Comparison of ENCODE assay signal across 33 cellular contexts in the genomic region with DNA sequence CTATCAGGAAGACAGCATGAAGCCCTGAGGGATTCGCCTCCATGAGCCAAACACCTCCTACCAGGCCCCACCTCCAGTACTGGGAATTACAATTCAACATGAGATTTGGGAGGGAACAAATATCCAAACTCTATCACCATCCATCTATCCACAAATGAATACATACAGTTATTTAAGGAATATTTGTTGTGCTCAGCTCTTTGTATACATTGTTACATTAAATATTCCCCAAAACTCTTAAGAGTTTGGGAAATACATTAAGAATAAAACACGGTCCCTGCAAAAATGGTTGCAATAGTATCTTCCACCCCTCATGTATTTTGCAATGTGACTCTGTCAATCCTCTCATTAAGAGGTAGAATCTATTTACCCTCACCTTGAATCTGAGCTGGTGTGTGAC.
"Had no signal": no experiment of that assay in that cellular context is flagged by ENCODE, and none has a peak within 500 bp of the region (broad histone marks: within the 10 kb centered on the region; RNA-seq: fewer than 3 reads in every experiment).

No MANE protein-coding gene starts in this region.

- H3K27ac ChIP-seq: adrenal gland, ascending aorta, body of pancreas, brain microvascular endothelial cell, breast epithelium, cardiac muscle cell had no signal

- H3K36me3 ChIP-seq: adrenal gland, ascending aorta, brain microvascular endothelial cell, breast epithelium, cardiac muscle cell had no signal

- H3K27me3 ChIP-seq: adrenal gland, ascending aorta, body of pancreas, brain microvascular endothelial cell, breast epithelium, cardiac muscle cell had no signal

- H3K4me3 ChIP-seq: adrenal gland, ascending aorta, body of pancreas, breast epithelium, cardiac muscle cell had no signal

- ATAC-seq: activated naive CD4-positive, alpha-beta T cell treated with anti-CD3 and anti-CD28 coated beads, Interleukin-2, amount 50 U/mL, for 72 hours; activated naive CD8-positive, alpha-beta T cell treated with anti-CD3 and anti-CD28 coated beads, Interleukin-2, amount 50 U/mL, for 24 hours; activated T-cell treated with anti-CD3 and anti-CD28 coated beads, Interleukin-2, amount 50 U/mL, for 4 hours; activated T-cell treated with anti-CD3 and anti-CD28 coated beads, Interleukin-2, amount 50 U/mL, for 72 hours; activated T-helper 17 cell treated with anti-CD3 and anti-CD28 coated beads, Interleukin-2, amount 50 U/mL, for 72 hours; body of pancreas had no signal

- H3K4me1 ChIP-seq: adrenal gland, ascending aorta, body of pancreas, breast epithelium had no signal

- FAIRE-seq: astrocyte, bronchial epithelial cell had no signal

- DNase-seq: activated effector memory CD4-positive, alpha-beta T cell treated with anti-CD3 and anti-CD28 coated beads, Interleukin-2, amount 50 U/mL, for 16 hours; activated effector memory CD4-positive, alpha-beta T cell treated with Interleukin-2 at 50 U/mL for 16 hours; activated gamma-delta T cell; activated gamma-delta T cell treated with Interleukin-2 at 50 U/mL for 16 hours; activated naive CD4-positive, alpha-beta T cell; activated naive CD4-positive, alpha-beta T cell treated with anti-CD3 and anti-CD28 coated beads for 36 hours; activated naive CD4-positive, alpha-beta T cell treated with anti-CD3 and anti-CD28 coated beads, Interleukin-2, amount 10 ng/mL, durations not matched to agents 7 days and 5 days; activated naive CD4-positive, alpha-beta T cell treated with anti-CD3 and anti-CD28 coated beads, Interleukin-2, amount 50 U/mL, for 16 hours; activated naive CD4-positive, alpha-beta T cell treated with Interleukin-2 at 50 U/mL for 16 hours; activated naive CD8-positive, alpha-beta T cell treated with anti-CD3 and anti-CD28 coated beads for 36 hours; activated naive CD8-positive, alpha-beta T cell treated with anti-CD3 and anti-CD28 coated beads, Interleukin-2, amount 10 ng/mL, durations not matched to agents 7 days and 5 days; activated naive CD8-positive, alpha-beta T cell treated with anti-CD3 and anti-CD28 coated beads, Interleukin-2, amount 50 U/mL, for 24 hours; activated T-cell treated with anti-CD3 and anti-CD28 coated beads, Interleukin-2, amount 50 U/mL, for 24 hours; activated T-cell treated with anti-CD3 and anti-CD28 coated beads, Interleukin-2, amount 50 U/mL, for 4 hours; activated T-cell treated with anti-CD3 and anti-CD28 coated beads, Interleukin-2, amount 50 U/mL, for 48 hours; activated T-cell treated with anti-CD3 and anti-CD28 coated beads, Interleukin-2, amount 50 U/mL, for 72 hours; adrenal gland; amniotic stem cell; amygdala; anterior cingulate cortex; aorta; body of pancreas; brain microvascular endothelial cell; caudate nucleus; central memory CD4-positive, alpha-beta T cell; cerebellar nuclear complex had no signal
